25 cellular contexts compared by ENCODE assay signal in the genomic region with DNA sequence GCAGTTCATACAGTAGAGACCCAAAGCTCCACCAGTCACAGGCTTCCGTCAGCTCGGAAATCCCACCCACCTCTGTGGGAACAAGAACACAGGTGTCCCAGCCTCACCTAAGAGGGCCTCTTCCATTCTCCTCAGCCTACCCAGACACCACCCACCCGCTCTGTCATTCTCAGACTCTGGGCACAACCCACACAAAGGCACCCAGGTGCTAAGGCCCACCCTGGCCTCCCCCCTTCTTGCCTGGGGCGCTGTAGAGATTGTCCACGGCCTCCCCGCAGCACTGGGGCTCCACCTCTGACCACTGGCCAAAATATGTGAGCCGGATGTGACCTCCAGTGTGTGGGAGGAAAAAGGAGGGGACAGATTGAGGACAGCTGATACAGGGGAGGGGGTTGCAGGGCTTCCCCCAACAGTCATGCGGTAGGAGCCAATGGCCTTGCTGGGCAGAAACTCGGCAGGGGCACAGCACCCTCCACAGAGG. TPM values are rescaled to one million over a fixed set of nuclear protein-coding genes. Genes with fewer than 3 reads are reported as not detected.
DNase-seq lines count a peak whose midpoint lies in the region; ATAC-seq and TF ChIP-seq lines count a peak whose summit lies in the region.
"Had no signal": no experiment of that assay in that cellular context is flagged by ENCODE, and none has a peak within 500 bp of the region (broad histone marks: within the 10 kb centered on the region; RNA-seq: fewer than 3 reads in every experiment).

No MANE protein-coding gene starts in this region.

- peaks cover 7% of the 10 kb centered on the region for H3K4me1 ChIP-seq in osteoblast (ENCODE audit: insufficient read depth, low read length)
- H3K4me1 ChIP-seq in hepatocyte (ENCODE audit: insufficient read depth) = no peaks in the 10 kb centered on the region

- ATAC-seq in GM18870 (IDR thresholded peaks at IDR 0.05; ENCODE audit: unreplicated experiment) = no peak

- H3K27ac Mint-ChIP-seq in glutamatergic neuron (ENCODE audit: unreplicated experiment) = peak overlapping the region; percentile 59
- H3K27ac Mint-ChIP-seq: CD4-positive, CD25-positive, alpha-beta regulatory T cell; HFFc6 had no signal

- CTCF ChIA-PET in RWPE1 (lab: Yijun Ruan, JAX) = interaction anchor here (2.1 kb wide), 1 partner anchor 48 kb away, joined by 9 read pairs; no protein-coding TSS in a partner anchor

- POLR2A ChIA-PET in RWPE1 (lab: Yijun Ruan, JAX; ENCODE audit: low non-redundant PET) = no interaction called here

- peaks cover 9% of the 10 kb centered on the region for H3K27me3 Mint-ChIP-seq in glutamatergic neuron (ENCODE audit: unreplicated experiment)
- H3K27me3 Mint-ChIP-seq: CD4-positive, CD25-positive, alpha-beta regulatory T cell had no signal

- H3K36me3 ChIP-seq in osteoblast (ENCODE audit: insufficient read depth, low read length) = peaks cover 9% of the 10 kb centered on the region
- H3K36me3 ChIP-seq in hepatocyte (replicated peaks; ENCODE audit: insufficient read depth, low read depth) = no peaks in the 10 kb centered on the region

- H4K20me1 ChIP-seq in osteoblast (ENCODE audit: insufficient read depth, low read length) (no peaks in the 10 kb centered on the region), hepatocyte (ENCODE audit: insufficient read depth, poor library complexity, severe bottlenecking) (no peaks in the 10 kb centered on the region)

- no peaks in the 10 kb centered on the region for H3K9me2 ChIP-seq in hepatocyte (replicated peaks; ENCODE audit: insufficient read depth)
- H3K9me2 ChIP-seq: SK-N-SH had no signal

- H2AFZ ChIP-seq in osteoblast (ENCODE audit: low read length) = no peak overlapping the region
- H2AFZ ChIP-seq in hepatocyte = no peak overlapping the region

- H3K9me3 Mint-ChIP-seq in glutamatergic neuron (ENCODE audit: unreplicated experiment) = peaks cover 10% of the 10 kb centered on the region
- H3K9me3 Mint-ChIP-seq: CD4-positive, CD25-positive, alpha-beta regulatory T cell; HFFc6 had no signal

- H3K4me3 ChIP-seq in osteoblast (ENCODE audit: insufficient read depth, low read length) = no peak overlapping the region
- H3K4me3 ChIP-seq in hepatocyte = no peak overlapping the region

- 87% methylated on average over 9 of the region's 9 CpGs for WGBS in hepatocyte (ENCODE audit: low lambda C conversion rate, missing lambda C conversion rate)

- H3K27me3 ChIP-seq in osteoblast (ENCODE audit: insufficient read depth, low read length) (no peaks in the 10 kb centered on the region), hepatocyte (no peaks in the 10 kb centered on the region)

- H3K36me3 Mint-ChIP-seq in glutamatergic neuron (ENCODE audit: unreplicated experiment) = no peaks in the 10 kb centered on the region

- H3K4me2 ChIP-seq in osteoblast (ENCODE audit: insufficient read depth, low read length) = no peak overlapping the region
- H3K4me2 ChIP-seq in hepatocyte = no peak overlapping the region
- H3K4me2 ChIP-seq: SK-N-SH had no signal

- H3K4me1 Mint-ChIP-seq in glutamatergic neuron (ENCODE audit: low read depth, unreplicated experiment) = peaks cover 19% of the 10 kb centered on the region

- no peaks in the 10 kb centered on the region for H3K79me2 ChIP-seq in osteoblast (ENCODE audit: insufficient read depth, low read length)
- H3K79me2 ChIP-seq in hepatocyte = no peaks in the 10 kb centered on the region

- no peak for TF ChIP-seq CTCF in GM13976 (IDR thresholded peaks at IDR 0.05; ENCODE audit: borderline replicate concordance, control extremely low read depth, extremely low read depth, insufficient read depth, missing control alignments)
- TF ChIP-seq CTCF in RWPE1 (conservative IDR thresholded peaks at IDR 0.05; ENCODE audit: low read depth) = no peak
- TF ChIP-seq CTCF in glutamatergic neuron (IDR thresholded peaks at IDR 0.05; ENCODE audit: partially characterized antibody, unreplicated experiment) = no peak
- TF ChIP-seq CTCF in osteoblast (IDR thresholded peaks at IDR 0.05; ENCODE audit: extremely low read depth, low read depth, low read length) = no peak
- TF ChIP-seq CTCF in hepatocyte (IDR thresholded peaks at IDR 0.05; ENCODE audit: poor library complexity) = no peak

- peak overlapping the region; percentile 18; the same call in 1 of the 2 replicates for H3K27ac ChIP-seq in RWPE1
- no peak overlapping the region for H3K27ac ChIP-seq in osteoblast (ENCODE audit: low read depth, low read length)
- no peak overlapping the region for H3K27ac ChIP-seq in hepatocyte

- in situ Hi-C loops in GM13976 (cut with MboI; ENCODE audit: low sequenced_read_pairs, unreplicated experiment) = no loop called here

- DNase-seq in GM13976 (ENCODE audit: low spot score) (peak; percentile 28), RWPE1 (ENCODE audit: low spot score) (no peak), glutamatergic neuron (no peak), osteoblast (ENCODE audit: insufficient read length, low spot score, missing footprints) (peak; percentile 46), hepatocyte (ENCODE audit: low spot score) (no peak), AG08395 (ENCODE audit: low spot score) (no peak), midbrain (lab: John Stamatoyannopoulos, UW) (no peak)
- DNase-seq: 8988T; ACHN; CD4-positive, CD25-positive, alpha-beta regulatory T cell; HFFc6; KBM-7; MV-4-11; NCI-H1105; NCI-H1436 treated with DMSO at 0.1 percent for 48 hours; NCI-H187 treated with DMSO at 0.1 percent for 48 hours; NCI-H2107; NCI-H524; NCI-H774; SK-N-SH had no signal

- no peaks in the 10 kb centered on the region for H3K9me3 ChIP-seq in osteoblast (ENCODE audit: low read depth, low read length)
- H3K9me3 ChIP-seq in hepatocyte (ENCODE audit: low read depth) = no peaks in the 10 kb centered on the region
- H3K9me3 ChIP-seq: SK-N-SH had no signal

- H3K4me3 Mint-ChIP-seq in glutamatergic neuron (ENCODE audit: unreplicated experiment) = no peak overlapping the region
- H3K4me3 Mint-ChIP-seq: HFFc6 had no signal

RNA-seq across cellular contexts. Expression of gene RPS6KL1, which starts 14.2 kb away (rescaled TPM):
- total RNA-seq in glutamatergic neuron (ENCODE audit: unreplicated experiment) = 248 TPM
- 0.29 and 0.36 TPM in 2 replicates for total RNA-seq in osteoblast
- 0.57 and 1.2 TPM in 2 replicates for total RNA-seq in hepatocyte
- 0.18 and 1.5 TPM in 2 replicates for polyA plus RNA-seq in hepatocyte
- total RNA-seq: HT1080 had no signal

RNA-seq across cellular contexts. Expression of gene DLST, which starts 27.2 kb away (rescaled TPM):
- total RNA-seq in glutamatergic neuron (ENCODE audit: unreplicated experiment) (114 TPM), osteoblast (69.8 and 72.5 TPM in 2 replicates), hepatocyte (68.7 and 69.4 TPM in 2 replicates)
- 5.6 and 10.8 TPM in 2 replicates for polyA plus RNA-seq in hepatocyte

RNA-seq across cellular contexts. Expression of gene PROX2, which starts 33.0 kb away (rescaled TPM):
- total RNA-seq in glutamatergic neuron (ENCODE audit: unreplicated experiment) = not detected
- total RNA-seq in osteoblast = not detected in 2 replicates
- not detected in 2 replicates for total RNA-seq in hepatocyte
- 0.50 TPM in 1 of 2 replicates, not detected in the other for polyA plus RNA-seq in hepatocyte
- total RNA-seq: CD4-positive, CD25-positive, alpha-beta regulatory T cell; HFFc6; HT1080; LHCN-M2; MCF 10A had no signal
- polyA plus RNA-seq: BJ, SK-N-SH had no signal

RNA-seq across cellular contexts. Expression of gene PGF, which starts 46.5 kb away (rescaled TPM):
- total RNA-seq in glutamatergic neuron (ENCODE audit: unreplicated experiment) (7.9 TPM), osteoblast (16.3 and 24.5 TPM in 2 replicates), hepatocyte (25.0 and 25.2 TPM in 2 replicates)
- polyA plus RNA-seq in hepatocyte = 31.0 and 33.0 TPM in 2 replicates
- total RNA-seq: CD4-positive, CD25-positive, alpha-beta regulatory T cell had no signal

Comparison
In these comparisons a context has a peak if more than half of its experiments do, and no peak if none do; other contexts are left out.
1. DNase-seq: peak in GM13976 (single experiment) and osteoblast (single experiment); none in RWPE1 (single experiment), glutamatergic neuron (single experiment), hepatocyte (single experiment), AG08395 (single experiment) and midbrain (single experiment).
2. RNA of gene RPS6KL1, which starts 14.2 kb away (total RNA-seq): 248 TPM in glutamatergic neuron (single experiment); 0.57 to 1.2 TPM in hepatocyte and 0.29 to 0.36 TPM in osteoblast; every median in the first group is over 100 times any median in the second.